In genomic region chr15:99283739-99284138, GRCh38 we compare ENCODE assay signal across 28 cellular contexts.
"Had no signal": no experiment of that assay in that cellular context is flagged by ENCODE, and none has a peak within 500 bp of the region (broad histone marks: within the 10 kb centered on the region; RNA-seq: fewer than 3 reads in every experiment).

No MANE protein-coding gene starts in this region.

- H3K4me3 Mint-ChIP-seq: activated CD4-positive, alpha-beta memory T cell treated with anti-CD3 and anti-CD28 coated beads, Interleukin-2, amount 10 ng/mL, durations not matched to agents 7 days and 5 days; activated naive CD8-positive, alpha-beta T cell; central memory CD8-positive, alpha-beta T cell; memory B cell; nephron; stimulated activated memory B cell treated with anti-CD40 and anti-IgM and Interleukin-4, amounts not matched to agents 10 μg/mL and 1 μg/mL and 100 μg/mL, for 72 hours; stimulated activated naive CD8-positive, alpha-beta T cell treated with anti-CD3 and anti-CD28 coated beads, Interleukin-15, amount 100 ng/mL, for 72 hours; type B pancreatic cell had no signal

- H3K36me3 ChIP-seq: neutrophil, ovary, uterus had no signal

- H3K27ac Mint-ChIP-seq: activated CD4-positive, alpha-beta memory T cell treated with anti-CD3 and anti-CD28 coated beads, Interleukin-2, amount 10 ng/mL, durations not matched to agents 7 days and 5 days; activated naive CD8-positive, alpha-beta T cell; memory B cell; nephron; progenitor cell of endocrine pancreas; stimulated activated memory B cell treated with anti-CD40 and anti-IgM and Interleukin-4, amounts not matched to agents 10 μg/mL and 1 μg/mL and 100 μg/mL, for 72 hours; stimulated activated naive CD8-positive, alpha-beta T cell treated with anti-CD3 and anti-CD28 coated beads, Interleukin-15, amount 100 ng/mL, for 72 hours; type B pancreatic cell had no signal

- H3K4me1 Mint-ChIP-seq: nephron had no signal

- H3K27ac ChIP-seq: neutrophil, ovary, uterus had no signal

- H3K27me3 ChIP-seq: heart left ventricle, neutrophil, ovary, uterus had no signal

- ATAC-seq: heart left ventricle; sciatic nerve; stimulated activated memory B cell treated with anti-CD40 and anti-IgM and Interleukin-4, amounts not matched to agents 10 μg/mL and 1 μg/mL and 100 μg/mL, for 72 hours; stimulated activated naive CD8-positive, alpha-beta T cell treated with anti-CD3 and anti-CD28 coated beads, Interleukin-15, amount 100 ng/mL, for 72 hours had no signal

- FAIRE-seq: bronchial epithelial cell, colon, endometrium, small intestine had no signal

- H3K4me3 ChIP-seq: heart left ventricle, ovary, uterus had no signal

- H3K4me1 ChIP-seq: uterus had no signal

- DNase-seq: activated CD4-positive, alpha-beta memory T cell treated with anti-CD3 and anti-CD28 coated beads, Interleukin-2, amount 10 ng/mL, durations not matched to agents 7 days and 5 days; activated CD4-positive, alpha-beta T cell treated with anti-CD3 and anti-CD28 coated beads for 48 hours; activated CD4-positive, CD25-positive, alpha-beta regulatory T cell; activated CD8-positive, alpha-beta memory T cell treated with anti-CD3 and anti-CD28 coated beads, Interleukin-2, amount 50 U/mL, for 48 hours; activated naive CD4-positive, alpha-beta T cell; activated T-cell treated with anti-CD3 and anti-CD28 coated beads, Interleukin-2, amount 50 U/mL, for 48 hours; anterior cingulate cortex; effector CD8-positive, alpha-beta T cell; heart left ventricle; ovary; retina; small intestine; stimulated activated CD4-positive, alpha-beta T cell treated with anti-CD3 and anti-CD28 coated beads, Interleukin-4, amount 100 ng/mL, for 24 hours; stimulated activated naive CD8-positive, alpha-beta T cell treated with anti-CD3 and anti-CD28 coated beads, Interleukin-15, amount 100 ng/mL, for 72 hours; substantia nigra; uterus had no signal

- H3K27me3 Mint-ChIP-seq: activated CD4-positive, alpha-beta memory T cell treated with anti-CD3 and anti-CD28 coated beads, Interleukin-2, amount 10 ng/mL, durations not matched to agents 7 days and 5 days; activated naive CD8-positive, alpha-beta T cell; central memory CD8-positive, alpha-beta T cell; memory B cell; progenitor cell of endocrine pancreas; stimulated activated memory B cell treated with anti-CD40 and anti-IgM and Interleukin-4, amounts not matched to agents 10 μg/mL and 1 μg/mL and 100 μg/mL, for 72 hours; stimulated activated naive CD8-positive, alpha-beta T cell treated with anti-CD3 and anti-CD28 coated beads, Interleukin-15, amount 100 ng/mL, for 72 hours; type B pancreatic cell had no signal

- H3K9me3 ChIP-seq: heart left ventricle, neutrophil, ovary, uterus had no signal

- H3K9me3 Mint-ChIP-seq: activated CD4-positive, alpha-beta memory T cell treated with anti-CD3 and anti-CD28 coated beads, Interleukin-2, amount 10 ng/mL, durations not matched to agents 7 days and 5 days; central memory CD8-positive, alpha-beta T cell; memory B cell; nephron; stimulated activated memory B cell treated with anti-CD40 and anti-IgM and Interleukin-4, amounts not matched to agents 10 μg/mL and 1 μg/mL and 100 μg/mL, for 72 hours; type B pancreatic cell had no signal

- H3K36me3 Mint-ChIP-seq: type B pancreatic cell had no signal
